10 cellular contexts compared by ENCODE assay signal in the genomic region with DNA sequence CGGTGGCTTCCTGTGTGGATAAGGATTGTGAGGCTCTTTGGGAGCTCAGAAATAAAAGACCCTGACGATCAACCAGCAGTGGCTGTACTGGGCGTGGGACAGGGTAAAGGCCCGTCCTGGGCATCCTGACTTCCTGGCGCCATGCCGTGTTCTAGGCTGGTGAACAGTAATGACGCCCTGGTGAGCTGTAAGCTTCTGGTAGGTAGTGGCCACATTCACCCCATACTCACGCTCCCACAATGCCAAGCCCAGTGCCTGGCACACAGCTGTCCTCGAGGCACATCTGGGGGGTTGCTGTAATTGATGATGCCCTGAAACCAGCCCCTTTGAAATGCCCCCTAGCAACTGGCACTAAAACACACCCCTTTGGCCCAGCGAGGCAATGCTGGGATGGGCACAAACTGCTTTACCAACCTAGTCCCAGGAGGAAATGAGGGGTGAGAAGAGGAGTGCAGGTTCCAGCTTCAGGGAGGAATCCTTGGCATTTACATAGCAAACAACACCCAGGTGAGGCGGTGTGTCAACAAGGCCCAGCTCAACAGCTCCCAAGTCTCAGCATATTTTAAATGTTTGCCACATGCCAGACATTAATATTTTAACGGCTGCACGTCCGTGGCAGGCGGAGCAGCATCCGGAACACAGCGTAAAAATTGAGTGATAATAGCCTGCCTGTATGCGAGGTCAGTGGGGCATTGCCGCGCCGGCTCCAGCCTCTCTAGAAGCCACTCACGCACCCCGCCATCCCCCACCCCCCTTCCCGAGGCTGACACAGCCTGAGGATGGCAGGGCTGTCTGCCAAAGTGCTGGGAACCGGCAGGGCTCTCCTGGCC.
DNase-seq lines count a peak whose midpoint lies in the region; ATAC-seq and TF ChIP-seq lines count a peak whose summit lies in the region.
"Had no signal": no experiment of that assay in that cellular context is flagged by ENCODE, and none has a peak within 500 bp of the region (broad histone marks: within the 10 kb centered on the region; RNA-seq: fewer than 3 reads in every experiment).

No MANE protein-coding gene starts in this region.

- CTCF ChIA-PET in PC-9 (lab: Charles Lee), result no interaction called here

- H3K9me3 ChIP-seq in PC-9 (ENCODE audit: insufficient read depth, low read depth), result no peaks in the 10 kb centered on the region
- H3K9me3 ChIP-seq: HAP-1 had no signal

- no peaks in the 10 kb centered on the region for H3K9me2 ChIP-seq in PC-9 (ENCODE audit: insufficient read depth)

- no peak overlapping the region for H3K4me3 ChIP-seq in PC-9
- H3K4me3 ChIP-seq: HAP-1 had no signal

- H3K27me3 Mint-ChIP-seq in activated naive CD8-positive, alpha-beta T cell treated with anti-CD3 and anti-CD28 coated beads, Interleukin-2, amount 50 U/mL, for 24 hours, result peaks cover under 1% of the 10 kb centered on the region

- H3K79me2 ChIP-seq in PC-9 (ENCODE audit: low read depth), result no peaks in the 10 kb centered on the region

- intact Hi-C loops in PC-9 (cut with micrococcal nuclease; ENCODE audit: unreplicated experiment), result no loop called here

- H3K27ac Mint-ChIP-seq in activated naive CD8-positive, alpha-beta T cell treated with anti-CD3 and anti-CD28 coated beads, Interleukin-2, amount 50 U/mL, for 24 hours, result no peak overlapping the region
- H3K27ac Mint-ChIP-seq: memory B cell had no signal

- no peaks in the 10 kb centered on the region for H3K36me3 ChIP-seq in PC-9 (ENCODE audit: low read depth)
- H3K36me3 ChIP-seq: HAP-1 had no signal

- ATAC-seq in activated naive CD8-positive, alpha-beta T cell treated with anti-CD3 and anti-CD28 coated beads, Interleukin-2, amount 50 U/mL, for 24 hours, result no peak
- ATAC-seq in activated CD4-positive, CD25-positive, alpha-beta regulatory T cell treated with anti-CD3 and anti-CD28 coated beads, Interleukin-2, amount 50 U/mL, for 24 hours, result no peak
- ATAC-seq in HG02973 (IDR thresholded peaks at IDR 0.05; ENCODE audit: unreplicated experiment), result no peak

- BruUV-seq in PC-9 (replicated peaks; lab: Mats Ljungman, UMichigan), result no TSS peak

- H3K4me2 ChIP-seq in PC-9, result peak overlapping the region; percentile 43

- H3K36me3 Mint-ChIP-seq in activated naive CD8-positive, alpha-beta T cell treated with anti-CD3 and anti-CD28 coated beads, Interleukin-2, amount 50 U/mL, for 24 hours (ENCODE audit: low read depth), result no peaks in the 10 kb centered on the region
- H3K36me3 Mint-ChIP-seq: memory B cell had no signal

- H3K27ac ChIP-seq in PC-9, result no peak overlapping the region

- no peaks in the 10 kb centered on the region for H3K4me1 Mint-ChIP-seq in activated naive CD8-positive, alpha-beta T cell treated with anti-CD3 and anti-CD28 coated beads, Interleukin-2, amount 50 U/mL, for 24 hours
- H3K4me1 Mint-ChIP-seq: memory B cell had no signal

- peaks cover 96% of the 10 kb centered on the region for H3K27me3 ChIP-seq in PC-9 (ENCODE audit: insufficient read depth, low read depth)

- no peaks in the 10 kb centered on the region for H3K4me1 ChIP-seq in PC-9 (replicated peaks; ENCODE audit: insufficient read depth)

- H2AFZ ChIP-seq in PC-9, result no peak overlapping the region

- DNase-seq in HuH-7.5 (ENCODE audit: low spot score), result peak; percentile 56
- peak; percentile 31 to 75 for DNase-seq in PC-9
- peak; percentile 80 to 89 for DNase-seq in hippocampal formation (lab: John Stamatoyannopoulos, UW)
- peak; percentile 76 for DNase-seq in retina
- no peak for DNase-seq in activated naive CD8-positive, alpha-beta T cell treated with anti-CD3 and anti-CD28 coated beads, Interleukin-2, amount 50 U/mL, for 24 hours
- DNase-seq in HUDEP-2 (lab: John Stamatoyannopoulos, UW; ENCODE audit: unreplicated experiment in 76 of 76), result no peak

- no peaks in the 10 kb centered on the region for H3K9me3 Mint-ChIP-seq in activated naive CD8-positive, alpha-beta T cell treated with anti-CD3 and anti-CD28 coated beads, Interleukin-2, amount 50 U/mL, for 24 hours
- H3K9me3 Mint-ChIP-seq: memory B cell had no signal

- H3K4me3 Mint-ChIP-seq in activated naive CD8-positive, alpha-beta T cell treated with anti-CD3 and anti-CD28 coated beads, Interleukin-2, amount 50 U/mL, for 24 hours, result no peak overlapping the region
- H3K4me3 Mint-ChIP-seq: memory B cell had no signal

- no peak for TF ChIP-seq CTCF in PC-9 (conservative IDR thresholded peaks at IDR 0.05)

- no peaks in the 10 kb centered on the region for H3F3A ChIP-seq in PC-9 (ENCODE audit: insufficient read depth, low read depth)

- H4K20me1 ChIP-seq in PC-9 (ENCODE audit: insufficient read depth), result no peaks in the 10 kb centered on the region

- POLR2A ChIA-PET in PC-9 (lab: Charles Lee; ENCODE audit: unreplicated experiment), result no interaction called here

Comparison
In these comparisons a context has a peak if more than half of its experiments do, and no peak if none do; other contexts are left out.
1. DNase-seq: peak in HuH-7.5 (single experiment), PC-9 (2 of 2), hippocampal formation (2 of 2) and retina (single experiment); none in activated naive CD8-positive, alpha-beta T cell treated with anti-CD3 and anti-CD28 coated beads, Interleukin-2, amount 50 U/mL, for 24 hours (single experiment) and HUDEP-2 (0 of 76).